Comparison of ENCODE assay signal across 29 cellular contexts in the genomic region with DNA sequence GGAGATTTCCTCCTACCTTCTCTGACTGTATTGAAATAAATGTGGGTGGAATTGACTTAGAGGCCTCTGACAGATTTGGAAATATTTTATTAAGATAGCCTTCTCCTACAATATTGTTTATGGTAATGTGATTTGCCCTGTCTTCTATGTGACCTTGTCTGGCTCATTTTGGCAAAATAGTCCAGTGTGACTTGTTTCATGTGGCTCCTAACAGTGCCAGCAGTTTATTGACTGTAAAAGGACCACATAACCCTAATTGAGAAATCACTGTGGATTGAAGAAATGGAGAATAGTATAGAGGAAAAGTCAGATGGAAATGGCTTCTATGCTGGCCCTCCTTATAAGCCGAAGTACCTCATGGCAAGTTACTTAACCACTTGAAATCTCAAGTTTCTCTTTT.
"Had no signal": no experiment of that assay in that cellular context is flagged by ENCODE, and none has a peak within 500 bp of the region (broad histone marks: within the 10 kb centered on the region; RNA-seq: fewer than 3 reads in every experiment).

No MANE protein-coding gene starts in this region.

- H3K4me1 ChIP-seq: parathyroid adenoma, psoas muscle, thyroid gland had no signal

- H3K9me3 ChIP-seq: ovary, psoas muscle, spleen, thoracic aorta, thyroid gland, tibial nerve, upper lobe of left lung, vagina had no signal

- FAIRE-seq: urothelium cell line had no signal

- H3K4me2 ChIP-seq: neural progenitor cell, smooth muscle cell had no signal

- H3K9ac ChIP-seq: neural progenitor cell, parathyroid adenoma had no signal

- H3K36me3 ChIP-seq: neural progenitor cell, ovary, spleen, thoracic aorta, thyroid gland, tibial nerve, upper lobe of left lung, vagina had no signal

- H2AFZ ChIP-seq: neural progenitor cell, parathyroid adenoma had no signal

- H3K4me3 ChIP-seq: neural progenitor cell, ovary, psoas muscle, skin epidermis, smooth muscle cell, spleen, thoracic aorta, thyroid gland, tibial nerve, upper lobe of left lung, vagina had no signal

- DNase-seq: natural killer cell; occipital lobe; ovary; posterior cingulate gyrus; psoas muscle; right cardiac atrium; spleen; stimulated activated CD4-positive, alpha-beta T cell treated with anti-CD3 and anti-CD28 coated beads, Interleukin-12 subunit alpha, Interleukin-12 subunit beta, amount 100 ng/mL, for 4 hours; stimulated activated CD4-positive, alpha-beta T cell treated with anti-CD3 and anti-CD28 coated beads, Interleukin-1b, Interleukin-23, amount 100 ng/mL, for 48 hours; stimulated activated CD4-positive, alpha-beta T cell treated with anti-CD3 and anti-CD28 coated beads, Interleukin-4, amount 100 ng/mL, for 1 hour; stimulated activated CD4-positive, alpha-beta T cell treated with anti-CD3 and anti-CD28 coated beads, Interleukin-4, amount 100 ng/mL, for 4 hours; stimulated activated CD8-positive, alpha-beta memory T cell treated with anti-CD3 and anti-CD28 coated beads, Interleukin-4, amount 100 ng/mL, for 48 hours; stimulated activated naive CD4-positive, alpha-beta T cell; stimulated activated naive CD8-positive, alpha-beta T cell treated with anti-CD3 and anti-CD28 coated beads, Interleukin-15, amount 100 ng/mL, for 72 hours; stimulated activated naive CD8-positive, alpha-beta T cell treated with anti-CD3 and anti-CD28 coated beads, Interleukin-15, Interleukin-2, amounts not matched to agents 100 U/mL and 50 U/mL, for 24 hours; substantia nigra; thyroid gland; trophoblast cell; upper lobe of left lung had no signal

- H3K79me2 ChIP-seq: parathyroid adenoma had no signal

- ATAC-seq: natural killer cell; psoas muscle; right cardiac atrium; sciatic nerve; stimulated activated memory B cell treated with anti-CD40 and anti-IgM and Interleukin-4, amounts not matched to agents 10 μg/mL and 1 μg/mL and 100 μg/mL, for 72 hours; stimulated activated naive CD8-positive, alpha-beta T cell treated with anti-CD3 and anti-CD28 coated beads, Interleukin-15, amount 100 ng/mL, for 72 hours; stimulated activated naive CD8-positive, alpha-beta T cell treated with anti-CD3 and anti-CD28 coated beads, Interleukin-15, Interleukin-2, amounts not matched to agents 100 U/mL and 50 U/mL, for 24 hours had no signal

- H3K27me3 ChIP-seq: neural progenitor cell, ovary, spleen, thyroid gland, tibial nerve, upper lobe of left lung, vagina had no signal

- H3K27ac ChIP-seq: neural progenitor cell, ovary, parathyroid adenoma, psoas muscle, skin epidermis, spleen, thoracic aorta, thyroid gland, tibial nerve, upper lobe of left lung, vagina had no signal
